ENCODE assay signal across 11 cellular contexts in genomic region chrX:119477812-119478232, GRCh38. TPM values are rescaled to one million over a fixed set of nuclear protein-coding genes. Genes with fewer than 3 reads are reported as not detected.
DNase-seq lines count a peak whose midpoint lies in the region; ATAC-seq, FAIRE-seq and TF ChIP-seq lines count a peak whose summit lies in the region.
"Had no signal": no experiment of that assay in that cellular context is flagged by ENCODE, and none has a peak within 500 bp of the region (broad histone marks: within the 10 kb centered on the region; RNA-seq: fewer than 3 reads in every experiment).

No MANE protein-coding gene starts in this region.

- peak; percentile 28 for DNase-seq in Caki2 (ENCODE audit: low read depth)
- peak; percentile 13 for DNase-seq in MG63
- no peak for DNase-seq in esophagus squamous epithelium (lab: John Stamatoyannopoulos, UW)
- DNase-seq in omental fat pad (ENCODE audit: low spot score), result peak; percentile 24
- DNase-seq in stimulated activated CD4-positive, alpha-beta T cell treated with anti-CD3 and anti-CD28 coated beads, Interleukin-2, amount 100 ng/mL, for 24 hours, result no peak
- no peak for DNase-seq in head of caudate nucleus
- DNase-seq in GM19239 (ENCODE audit: insufficient read length, low spot score), result no peak
- DNase-seq in activated T-cell treated with anti-CD3 and anti-CD28 coated beads, Interleukin-2, amount 50 U/mL, for 48 hours, result no peak
- DNase-seq: naive B cell, RPMI8226 had no signal

- peak; percentile 65 for ATAC-seq in omental fat pad (ENCODE audit: low FRiP score)

- TF ChIP-seq CTCF in esophagus squamous epithelium (IDR thresholded peaks at IDR 0.05) (no peak), omental fat pad (IDR thresholded peaks at IDR 0.05) (no peak)

- H3K36me3 ChIP-seq in MG63 (no peaks in the 10 kb centered on the region), esophagus squamous epithelium (no peaks in the 10 kb centered on the region)

- peak overlapping the region; percentile 10 to 63 (median 44) for H3K27ac ChIP-seq in esophagus squamous epithelium

- H3K4me1 ChIP-seq in esophagus squamous epithelium, result peaks cover 0 to 72% (median 9%) of the 10 kb centered on the region in 3 donors

- in situ Hi-C loops in Caki2 (cut with HindIII; ENCODE audit: low pct_unique_long_range_greater_than_20kb, low sequenced_read_pairs), result no loop called here

- H3K4me3 ChIP-seq in MG63 (peak overlapping the region; percentile 12; the same call in 1 of the 2 replicates), esophagus squamous epithelium (no peak overlapping the region)

- FAIRE-seq in GM19239 (lab: Jason Lieb, UNC), result no peak
- FAIRE-seq: H1 had no signal

- H3K9me3 ChIP-seq in MG63, result no peaks in the 10 kb centered on the region
- no peaks in the 10 kb centered on the region for H3K9me3 ChIP-seq in esophagus squamous epithelium

- H3K27me3 ChIP-seq in MG63 (no peaks in the 10 kb centered on the region), esophagus squamous epithelium (no peaks in the 10 kb centered on the region)

- no peak for TF ChIP-seq POLR2A in esophagus squamous epithelium (IDR thresholded peaks at IDR 0.05)

- intact Hi-C loops in esophagus squamous epithelium (cut with DNase I) (no loop called here), head of caudate nucleus (cut with DNase I) (no loop called here)

- 33 to 66% methylated on average over 2 to 3 of the region's 3 CpGs for WGBS in esophagus squamous epithelium, 2 donors

RNA-seq across cellular contexts. Expression of gene SLC25A5, which starts 9.6 kb away (rescaled TPM):
- total RNA-seq in Caki2 (2014; rRNA removed; shearing (Covaris generic); ENCODE audit: low replicate concordance), result 37.5 and 59.0 TPM in 2 replicates
- total RNA-seq in MG63 (2014; rRNA removed; shearing (Covaris generic); ENCODE audit: low replicate concordance), result 49.0 and 68.0 TPM in 2 replicates
- 100 to 1,000 TPM; 427 to 606 (median 480) TPM for total RNA-seq in esophagus squamous epithelium
- total RNA-seq in omental fat pad, result 100 to 1,000 TPM; 115 to 215 (median 194) TPM

Comparison
In these comparisons a context has a peak if more than half of its experiments do, and no peak if none do; other contexts are left out.
1. DNase-seq: peak in Caki2 (single experiment), MG63 (single experiment) and omental fat pad (single experiment); none in esophagus squamous epithelium (single experiment), stimulated activated CD4-positive, alpha-beta T cell treated with anti-CD3 and anti-CD28 coated beads, Interleukin-2, amount 100 ng/mL, for 24 hours (0 of 2), head of caudate nucleus (0 of 42), GM19239 (single experiment) and activated T-cell treated with anti-CD3 and anti-CD28 coated beads, Interleukin-2, amount 50 U/mL, for 48 hours (0 of 2).